Comparison of ENCODE assay signal across 8 cellular contexts in the genomic region with DNA sequence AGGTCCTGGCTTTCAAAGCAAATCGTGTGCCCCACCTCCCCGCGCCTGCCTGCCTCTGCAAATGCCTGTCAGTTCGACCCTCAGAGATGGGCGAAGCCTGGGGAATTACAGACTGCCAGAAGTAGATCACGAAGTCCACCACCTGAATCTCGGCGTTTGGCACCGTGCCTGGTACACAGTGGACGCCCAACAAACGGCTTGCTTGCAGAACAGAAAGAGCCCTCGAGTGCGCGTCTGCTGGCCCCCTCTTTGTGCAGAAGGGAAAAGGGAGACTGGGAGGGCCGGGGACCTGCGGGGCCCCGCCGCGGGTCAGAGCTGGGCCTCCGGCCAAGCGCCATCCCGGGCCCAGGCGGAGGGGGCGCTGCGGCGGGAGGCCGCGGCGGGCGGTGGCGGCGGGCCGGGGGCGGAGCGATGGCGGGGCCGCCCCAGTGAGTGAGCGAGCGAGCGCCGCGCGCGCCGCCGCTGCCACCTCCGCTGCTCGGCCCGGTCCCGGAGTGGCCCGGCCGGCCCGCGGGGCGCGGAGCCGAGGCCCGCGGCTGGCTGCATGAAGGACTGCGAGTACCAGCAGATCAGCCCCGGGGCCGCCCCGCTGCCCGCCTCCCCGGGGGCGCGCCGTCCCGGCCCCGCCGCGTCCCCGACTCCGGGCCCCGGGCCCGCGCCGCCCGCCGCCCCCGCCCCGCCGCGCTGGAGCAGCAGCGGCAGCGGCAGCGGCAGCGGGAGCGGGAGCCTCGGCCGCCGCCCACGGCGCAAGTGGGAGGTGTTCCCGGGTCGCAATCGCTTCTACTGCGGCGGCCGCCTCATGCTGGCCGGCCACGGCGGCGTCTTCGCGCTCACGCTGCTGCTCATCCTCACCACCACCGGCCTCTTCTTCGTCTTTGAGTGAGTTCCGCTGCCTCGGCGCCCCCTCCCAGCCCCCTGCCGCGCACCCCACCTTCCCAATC. TPM values are rescaled to one million over a fixed set of nuclear protein-coding genes. Genes with fewer than 3 reads are reported as not detected.
DNase-seq lines count a peak whose midpoint lies in the region; ATAC-seq and TF ChIP-seq lines count a peak whose summit lies in the region.

ZDHHC18 (plus strand) TSS at position 428 of the 941 bp plus-strand sequence; CDS start at position 545, 117 bp downstream.

- peaks cover 40% of the 10 kb centered on the region for H3K4me1 Mint-ChIP-seq in endodermal cell

- no peaks in the 10 kb centered on the region for H3K27me3 Mint-ChIP-seq in endodermal cell (ENCODE audit: insufficient read depth)

- H3K4me3 ChIP-seq in endodermal cell (ENCODE audit: low read length) (peak within 1 kb of the TSS; percentile 86), mesendoderm (ENCODE audit: low read length) (peak within 1 kb of the TSS; percentile 58)

- H3K4ac ChIP-seq in mesendoderm (ENCODE audit: low read depth, low read length): peak within 1 kb of the TSS; percentile 63

- 3 to 6% methylated on average over 53 to 114 of the region's 114 CpGs for WGBS in endodermal cell (ENCODE audit: insufficient coverage in 1 of 2, insufficient read length in 1 of 2), 2 experiments
- WGBS in mesendoderm (ENCODE audit: extremely low coverage, insufficient coverage, low lambda C conversion rate): no CpG with 5 or more reads among the region's 114 CpGs

- peak within 1 kb of the TSS; percentile 71 for H3K4me2 ChIP-seq in mesendoderm (ENCODE audit: low read length)

- peak; percentile 80 for ATAC-seq in GM18511 (IDR thresholded peaks at IDR 0.05; ENCODE audit: unreplicated experiment)
- ATAC-seq in HG03108 (IDR thresholded peaks at IDR 0.05; ENCODE audit: unreplicated experiment): peak; percentile 62

- H3K4me3 Mint-ChIP-seq in endodermal cell: peak within 1 kb of the TSS; percentile 78

- in situ Hi-C loops in ACHN (cut with HindIII; ENCODE audit: low pct_ligation_motif_present, low pct_unique_long_range_greater_than_20kb, low sequenced_read_pairs): no loop called here

- no peak within 1 kb of the TSS for H4K8ac ChIP-seq in mesendoderm (ENCODE audit: low read depth, low read length)

- no peak within 1 kb of the TSS for H2BK15ac ChIP-seq in mesendoderm (replicated peaks; ENCODE audit: low read depth)

- H3K9me3 ChIP-seq in endodermal cell (ENCODE audit: control insufficient read depth, low read length): no peaks in the 10 kb centered on the region

- H3K18ac ChIP-seq in mesendoderm (ENCODE audit: low read length): peak within 1 kb of the TSS; percentile 86

- peak within 1 kb of the TSS; percentile 39 for H3K9ac ChIP-seq in endodermal cell (ENCODE audit: extremely low read depth, low read length, poor library complexity, severe bottlenecking)
- peak within 1 kb of the TSS; percentile 72 for H3K9ac ChIP-seq in mesendoderm (ENCODE audit: low read length)

- H4K5ac ChIP-seq in mesendoderm (ENCODE audit: low read length): no peak within 1 kb of the TSS

- TF ChIP-seq CTCF in endodermal cell (conservative IDR thresholded peaks at IDR 0.05): peak; percentile 65

- H2AK5ac ChIP-seq in mesendoderm (ENCODE audit: low read length): no peak within 1 kb of the TSS

- no peaks in the 10 kb centered on the region for H3K27me3 ChIP-seq in endodermal cell (ENCODE audit: control insufficient read depth, insufficient read depth, low read length, poor library complexity, severe bottlenecking)
- no peaks in the 10 kb centered on the region for H3K27me3 ChIP-seq in mesendoderm (ENCODE audit: insufficient read depth, low read length, poor library complexity)

- H2BK120ac ChIP-seq in mesendoderm (ENCODE audit: low read depth, low read length): peak within 1 kb of the TSS; percentile 51

- peaks cover 4% of the 10 kb centered on the region for H3K36me3 Mint-ChIP-seq in endodermal cell (ENCODE audit: low read depth)

- H3K27ac ChIP-seq in endodermal cell (ENCODE audit: low read depth, low read length) (peak within 1 kb of the TSS; percentile 53), mesendoderm (ENCODE audit: low read depth, low read length) (no peak within 1 kb of the TSS)

- H3K9me3 Mint-ChIP-seq in endodermal cell: peaks cover 3% of the 10 kb centered on the region

- H3K79me2 ChIP-seq in mesendoderm (ENCODE audit: control insufficient read depth, insufficient read depth, low read length): peaks cover 2% of the 10 kb centered on the region

- H3K4me1 ChIP-seq in endodermal cell (ENCODE audit: control insufficient read depth, insufficient read depth, low read length) (peaks cover 5% of the 10 kb centered on the region), mesendoderm (ENCODE audit: control insufficient read depth, low read depth, low read length) (peaks cover 2% of the 10 kb centered on the region)

- H3K56ac ChIP-seq in mesendoderm (ENCODE audit: low read length): peak within 1 kb of the TSS; percentile 88

- peaks cover 7% of the 10 kb centered on the region for H3K79me1 ChIP-seq in mesendoderm (ENCODE audit: low read length)

- no peak within 1 kb of the TSS for H2BK5ac ChIP-seq in mesendoderm (ENCODE audit: low read length)

- peak within 1 kb of the TSS; percentile 77 for H3K27ac Mint-ChIP-seq in endodermal cell

- H3K36me3 ChIP-seq in endodermal cell (ENCODE audit: control insufficient read depth, insufficient read depth, low read length): peaks cover 15% of the 10 kb centered on the region
- H3K36me3 ChIP-seq in mesendoderm (ENCODE audit: control insufficient read depth, insufficient read depth, low read length): no peaks in the 10 kb centered on the region

- DNase-seq in ACHN (peak; percentile 63), NCI-H774 (lab: John Stamatoyannopoulos, UW) (peak; percentile 23), endodermal cell (peak; percentile 86), mesendoderm (peak; percentile 55)
- peak; percentile 28 to 33 for DNase-seq in activated CD8-positive, alpha-beta memory T cell treated with anti-CD3 and anti-CD28 coated beads for 4 hours (ENCODE audit: low read depth in 2 of 2)
- DNase-seq in stimulated activated CD8-positive, alpha-beta memory T cell treated with anti-CD3 and anti-CD28 coated beads, Interleukin-15, amount 100 ng/mL, for 24 hours (ENCODE audit: low read depth): peak; percentile 58

- peak within 1 kb of the TSS; percentile 97 for H3K23ac ChIP-seq in mesendoderm (ENCODE audit: low read length)

RNA-seq across cellular contexts. Expression of gene ZDHHC18, which starts in this region (rescaled TPM):
- total RNA-seq in endodermal cell: 10 to 100 TPM; 39.7 to 42.4 TPM
- polyA plus RNA-seq in endodermal cell (2013, experiment 1 of 2): 37.1 TPM
- polyA plus RNA-seq in endodermal cell (2013, experiment 2 of 2): 34.3 TPM
- polyA plus RNA-seq in mesendoderm (2013, experiment 1 of 2): 25.7 TPM
- 26.8 TPM for polyA plus RNA-seq in mesendoderm (2013, experiment 2 of 2)

Comparison
In these comparisons a context has a peak if more than half of its experiments do, and no peak if none do; other contexts are left out.
1. DNase-seq: peak in every context shown above with its lines; median percentile 86 in endodermal cell; 63 in ACHN; 58 in stimulated activated CD8-positive, alpha-beta memory T cell treated with anti-CD3 and anti-CD28 coated beads, Interleukin-15, amount 100 ng/mL, for 24 hours; 55 in mesendoderm; 30 in activated CD8-positive, alpha-beta memory T cell treated with anti-CD3 and anti-CD28 coated beads for 4 hours; 23 in NCI-H774.